ENCODE assay signal across 20 cellular contexts in the genomic region with DNA sequence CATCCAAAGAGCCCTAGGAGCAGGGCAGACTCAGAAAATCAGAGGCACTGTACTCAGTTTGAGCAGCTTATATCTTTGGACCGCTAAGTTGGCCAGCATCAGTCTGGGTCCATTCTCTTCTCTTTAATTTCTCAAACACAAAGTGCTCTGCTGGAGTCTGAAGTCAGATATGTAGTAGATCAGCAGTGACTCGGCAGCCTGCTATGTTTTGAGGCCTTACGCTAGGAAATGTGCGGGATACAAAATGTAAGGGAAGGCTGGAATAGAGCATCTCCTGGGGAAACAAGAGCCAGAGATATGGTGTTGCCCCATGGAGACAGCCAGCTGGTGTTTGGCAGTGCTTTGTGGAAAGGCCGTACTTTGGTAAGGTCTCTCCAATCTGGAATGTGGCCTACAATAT.
"Had no signal": no experiment of that assay in that cellular context is flagged by ENCODE, and none has a peak within 500 bp of the region (broad histone marks: within the 10 kb centered on the region; RNA-seq: fewer than 3 reads in every experiment).

No MANE protein-coding gene starts in this region.

- ATAC-seq: activated T-helper 17 cell treated with anti-CD3 and anti-CD28 coated beads, Interleukin-2, amount 50 U/mL, for 72 hours; gastroesophageal sphincter; heart right ventricle; left cardiac atrium; lower lobe of right lung; right lobe of liver; T-cell; upper lobe of right lung had no signal

- H3K4me3 ChIP-seq: ascending aorta, esophagus squamous epithelium, gastroesophageal sphincter, heart right ventricle, lower lobe of right lung, right lobe of liver, stomach, testis, upper lobe of right lung had no signal

- DNase-seq: activated CD4-positive, alpha-beta T cell treated with anti-CD3 and anti-CD28 coated beads, Interleukin-2, amount 50 U/mL, for 4 hours; activated CD4-positive, CD25-positive, alpha-beta regulatory T cell treated with anti-CD3 and anti-CD28 coated beads, Interleukin-2, amount 50 U/mL, for 72 hours; activated naive CD4-positive, alpha-beta T cell treated with Interleukin-2 at 50 U/mL for 16 hours; central memory CD4-positive, alpha-beta T cell; cortex of kidney; effector CD4-positive, alpha-beta T cell; esophagus squamous epithelium; heart right ventricle; left cardiac atrium; lower lobe of right lung; right lobe of liver; stimulated activated CD4-positive, alpha-beta T cell treated with anti-CD3 and anti-CD28 coated beads, Interleukin-2, amount 100 ng/mL, for 24 hours; stomach; T-cell; T1000; testis; upper lobe of right lung had no signal
